Comparison of ENCODE assay signal across 8 cellular contexts in the genomic region with DNA sequence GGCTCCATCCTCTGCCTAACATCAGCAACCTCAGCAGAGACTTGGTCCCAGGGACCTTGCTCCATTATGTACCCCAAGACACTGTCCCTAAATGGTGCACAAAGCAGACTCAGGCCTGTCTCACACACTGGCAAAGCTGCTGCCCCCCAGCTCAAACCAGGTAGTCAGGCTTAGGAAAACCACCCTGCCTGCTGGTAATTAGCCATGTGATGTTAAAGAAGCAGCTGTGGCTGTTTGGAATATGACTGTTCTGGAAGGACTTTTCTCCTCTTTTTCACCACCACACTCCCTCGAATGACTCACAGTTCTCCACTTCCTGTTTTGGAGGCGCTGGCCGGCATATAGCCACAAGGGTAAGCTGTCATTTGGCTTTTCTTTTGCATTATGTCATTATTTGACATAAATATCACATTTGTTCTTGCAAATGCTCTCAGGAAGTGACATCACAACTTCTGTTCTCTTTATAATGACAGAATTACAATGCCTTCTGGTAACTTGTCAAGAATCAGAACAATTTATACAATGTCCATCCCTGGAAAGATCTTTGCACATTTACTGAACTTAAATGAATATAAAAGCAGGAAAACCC.
DNase-seq lines count a peak whose midpoint lies in the region; ATAC-seq and TF ChIP-seq lines count a peak whose summit lies in the region.

No MANE protein-coding gene starts in this region.

- peak; percentile 42 for ATAC-seq in HCT116
- peak; percentile 85 to 94 for ATAC-seq in activated naive CD4-positive, alpha-beta T cell treated with anti-CD3 and anti-CD28 coated beads, Interleukin-2, amount 50 U/mL, for 72 hours
- ATAC-seq in left cardiac atrium = peak; percentile 59 to 93

- no peak overlapping the region for H2AFZ ChIP-seq in HCT116 (ENCODE audit: low read depth, low read length, poor library complexity, severe bottlenecking)

- H3K9me3 ChIP-seq in HCT116 (ENCODE audit: control insufficient read depth in 1 of 2, insufficient read depth in 1 of 2, low read depth in 1 of 2, low read length in 2 of 2) = peaks cover 0 to 4% of the 10 kb centered on the region in 2 experiments; a peak in 1 of 4 replicates

- 0 out of 4 replicates have a peak, but pooled peaks cover 0 to 6% of the 10 kb centered on the region in 2 experiments for H3K36me3 ChIP-seq in HCT116 (ENCODE audit: control insufficient read depth in 1 of 2, insufficient read depth in 2 of 2, low read length in 2 of 2)

- peak overlapping the region; percentile 57 for H3K4me2 ChIP-seq in HCT116 (ENCODE audit: low read length)

- no TSS peak for BruUV-seq in HCT116 (replicated peaks; lab: Mats Ljungman, UMichigan)

- no peak for TF ChIP-seq POLR2A in HCT116 (IDR thresholded peaks at IDR 0.05; ENCODE audit: borderline replicate concordance, extremely low read depth, insufficient read depth, insufficient read length)

- no peaks in the 10 kb centered on the region for H3K27me3 ChIP-seq in HCT116 (ENCODE audit: insufficient read depth, low read length)

- RAD21 ChIA-PET in HCT116 (lab: Charles Lee; ENCODE audit: low non-redundant PET in 1 of 2, low total read pairs in 2 of 2, uncharacterized antibody in 2 of 2, unreplicated experiment in 2 of 2) = no interaction called here

- H3K27ac Mint-ChIP-seq in activated naive CD4-positive, alpha-beta T cell treated with anti-CD3 and anti-CD28 coated beads, Interleukin-2, amount 50 U/mL, for 72 hours = peak overlapping the region in 1 of 2 donors; percentile 70

- CTCF ChIA-PET in HCT116 (lab: Charles Lee) = no interaction called here

- DNase-seq in SHP77 (lab: John Stamatoyannopoulos, UW) (peak; percentile 6 to 38), SHP77 treated with DMSO at 0.1 percent for 48 hours (lab: John Stamatoyannopoulos, UW) (no peak), HCT116 (ENCODE audit: low read depth, low spot score) (peak; percentile 61), NAMALWA (ENCODE audit: low spot score) (peak; percentile 53), left cardiac atrium (peak; percentile 69), skeletal muscle cell (ENCODE audit: low read depth) (peak; percentile 94), NCI-H1436 treated with DMSO at 0.1 percent for 48 hours (lab: John Stamatoyannopoulos, UW) (no peak)
- DNase-seq in activated naive CD4-positive, alpha-beta T cell treated with anti-CD3 and anti-CD28 coated beads, Interleukin-2, amount 50 U/mL, for 72 hours (ENCODE audit: low spot score in 2 of 2) = peak; percentile 34 to 62

- H3K9me2 ChIP-seq in HCT116 (ENCODE audit: insufficient read depth) = no peaks in the 10 kb centered on the region

- H3K36me3 Mint-ChIP-seq in activated naive CD4-positive, alpha-beta T cell treated with anti-CD3 and anti-CD28 coated beads, Interleukin-2, amount 50 U/mL, for 72 hours = peaks cover 4 to 16% of the 10 kb centered on the region in 2 donors

- H3K79me2 ChIP-seq in HCT116 (ENCODE audit: insufficient read depth, low read length) = no peaks in the 10 kb centered on the region

- no peak for TF ChIP-seq CTCF in HCT116 (IDR thresholded peaks at IDR 0.05 in 2 of 3, conservative IDR thresholded peaks at IDR 0.05 in 1 of 3; ENCODE audit: borderline replicate concordance in 1 of 3, insufficient read depth in 1 of 3, low read depth in 2 of 3, low read length in 2 of 3)

- peaks cover 33 to 58% of the 10 kb centered on the region in 2 experiments for H3K4me1 ChIP-seq in HCT116 (ENCODE audit: control insufficient read depth in 1 of 2, insufficient read depth in 2 of 2, low read length in 2 of 2)

- peaks cover 0 to 4% of the 10 kb centered on the region in 2 donors for H3K9me3 Mint-ChIP-seq in activated naive CD4-positive, alpha-beta T cell treated with anti-CD3 and anti-CD28 coated beads, Interleukin-2, amount 50 U/mL, for 72 hours

- H3K27ac ChIP-seq in HCT116 (ENCODE audit: low read depth, low read length) = peak overlapping the region; percentile 70

- TF ChIP-seq RAD21 in HCT116 (IDR thresholded peaks at IDR 0.05; ENCODE audit: low read depth) = peak; percentile 24; the same call in 1 of the 2 replicates

- no peaks in the 10 kb centered on the region for H4K20me1 ChIP-seq in HCT116 (ENCODE audit: insufficient read depth)

- intact Hi-C loops in HCT116 (cut with micrococcal nuclease) = loop anchor here (10.0 kb wide), 1 partner anchor 86 kb away; no protein-coding TSS in a partner anchor
- intact Hi-C loops in left cardiac atrium (cut with DNase I) = loop anchor here in 1 of 2 donors (10.0 kb wide), 1 partner anchor 166 kb away; the partner anchor contains the start of gene UGCG

- POLR2A ChIA-PET in HCT116 (lab: Charles Lee) = interaction anchor here (0.6 kb wide), 1 partner anchor 1284 kb away, joined by 3 read pairs; no protein-coding TSS in a partner anchor

- peak overlapping the region; percentile 53 for H3K9ac ChIP-seq in HCT116 (ENCODE audit: low read length)

- no peak overlapping the region for H3K4me3 ChIP-seq in HCT116 (replicated peaks in 1 of 2; ENCODE audit: low read depth in 1 of 2, low read length in 2 of 2)
- no peak overlapping the region for H3K4me3 ChIP-seq in skeletal muscle cell (ENCODE audit: low read depth, low read length)

TF ChIP-seq in HCT116, 20 proteins besides CTCF, POLR2A, EP300 and RAD21:
- TF ChIP-seq SIN3A (IDR thresholded peaks at IDR 0.05; ENCODE audit: low read depth) (peak; percentile 63; the same call in 1 of the 2 replicates), EZH2phosphoT487 (IDR thresholded peaks at IDR 0.05; ENCODE audit: borderline replicate concordance) (no peak), CEBPB (IDR thresholded peaks at IDR 0.05; ENCODE audit: low read depth) (peak; percentile 50), SRF (IDR thresholded peaks at IDR 0.05; ENCODE audit: low read depth) (0 out of 2 replicates have a peak, but pooled peaks have one; percentile 30), FOSL1 (IDR thresholded peaks at IDR 0.05; ENCODE audit: low read depth) (peak; percentile 84), ZFX (IDR thresholded peaks at IDR 0.05) (no peak), EZH2 (IDR thresholded peaks at IDR 0.05) (no peak), CBX3 (IDR thresholded peaks at IDR 0.05; ENCODE audit: low read depth) (0 out of 2 replicates have a peak, but pooled peaks have one; percentile 49), SP1 (IDR thresholded peaks at IDR 0.05; ENCODE audit: low read depth) (peak; percentile 77), REST (IDR thresholded peaks at IDR 0.05; ENCODE audit: low read depth) (no peak), YY1 (IDR thresholded peaks at IDR 0.05; ENCODE audit: extremely low read depth, insufficient replicate concordance, low read depth, low read length) (no peak), TCF7L2 (IDR thresholded peaks at IDR 0.05; ENCODE audit: borderline replicate concordance, extremely low read depth, insufficient read depth, insufficient read length) (no peak), MAX (IDR thresholded peaks at IDR 0.05) (peak; percentile 65), JUND (IDR thresholded peaks at IDR 0.05) (peak; percentile 84)

Comparison
In these comparisons a context has a peak if more than half of its experiments do, and no peak if none do; other contexts are left out.
1. DNase-seq: peak in SHP77 (2 of 2), HCT116 (single experiment), NAMALWA (single experiment), activated naive CD4-positive, alpha-beta T cell treated with anti-CD3 and anti-CD28 coated beads, Interleukin-2, amount 50 U/mL, for 72 hours (2 of 2), left cardiac atrium (single experiment) and skeletal muscle cell (single experiment); none in SHP77 treated with DMSO at 0.1 percent for 48 hours (single experiment) and NCI-H1436 treated with DMSO at 0.1 percent for 48 hours (single experiment).
2. Peak in every context shown above with its lines, with median percentiles within 50 percentile points of each other: ATAC-seq.